8 cellular contexts compared by ENCODE assay signal in genomic region chr16:2428787-2429036, GRCh38. TPM values are rescaled to one million over a fixed set of nuclear protein-coding genes. Genes with fewer than 3 reads are reported as not detected.
DNase-seq lines count a peak whose midpoint lies in the region; ATAC-seq and TF ChIP-seq lines count a peak whose summit lies in the region.

No MANE protein-coding gene starts in this region.

- H3K9ac ChIP-seq in BLaER1 (peak overlapping the region; percentile 83), HUES6 (ENCODE audit: low read length) (peak overlapping the region; percentile 94), colonic mucosa (ENCODE audit: low read depth in 2 of 2, low read length in 2 of 2) (peak overlapping the region; percentile 76 to 85)

- H3K27me3 ChIP-seq in BLaER1 (no peaks in the 10 kb centered on the region), HUES6 (ENCODE audit: control insufficient read depth, insufficient read depth, low read length) (peaks cover 13% of the 10 kb centered on the region; the same call in 1 of the 2 replicates), colonic mucosa (no peaks in the 10 kb centered on the region)

- ATAC-seq in naive B cell (ENCODE audit: low read depth in 2 of 2) (peak; percentile 10 to 15), GM18511 (IDR thresholded peaks at IDR 0.05; ENCODE audit: unreplicated experiment) (no peak)

- H3K4me1 ChIP-seq in BLaER1 = peaks cover 46% of the 10 kb centered on the region
- H3K4me1 ChIP-seq in HUES6 (ENCODE audit: control insufficient read depth, insufficient read depth, low read length) = peaks cover 21% of the 10 kb centered on the region
- H3K4me1 ChIP-seq in colonic mucosa = peaks cover 7% of the 10 kb centered on the region

- H4K20me1 ChIP-seq in BLaER1 = peaks cover 38% of the 10 kb centered on the region

- H3K9me3 ChIP-seq in BLaER1 (no peaks in the 10 kb centered on the region), HUES6 (ENCODE audit: control insufficient read depth, insufficient read depth, low read depth, low read length) (no peaks in the 10 kb centered on the region), colonic mucosa (no peaks in the 10 kb centered on the region)

- no peak for TF ChIP-seq CTCF in colonic mucosa (IDR thresholded peaks at IDR 0.05)

- intact Hi-C loops in colonic mucosa (cut with DNase I) = loop anchor here (5.0 kb wide), 1 partner anchor 86 kb away; the partner anchor contains the start of gene ABCA3

- H3K4me2 ChIP-seq in BLaER1 = peak overlapping the region; percentile 97

- no peaks in the 10 kb centered on the region for H3K9me3 Mint-ChIP-seq in naive B cell

- peak overlapping the region; percentile 84 to 94 (median 90) for H3K4me3 Mint-ChIP-seq in naive B cell

- H3K36me3 ChIP-seq in BLaER1 (peaks cover 29% of the 10 kb centered on the region), HUES6 (ENCODE audit: control insufficient read depth, insufficient read depth, low read length) (peaks cover 36% of the 10 kb centered on the region), colonic mucosa (no peaks in the 10 kb centered on the region)

- no peak overlapping the region for H3K27ac Mint-ChIP-seq in naive B cell

- no peaks in the 10 kb centered on the region for H3K27me3 Mint-ChIP-seq in naive B cell

- peak overlapping the region; percentile 86 for H3K4me3 ChIP-seq in BLaER1
- H3K4me3 ChIP-seq in HUES6 (ENCODE audit: low read depth, low read length) = peak overlapping the region; percentile 91
- peak overlapping the region; percentile 81 for H3K4me3 ChIP-seq in colonic mucosa

- no peaks in the 10 kb centered on the region for H3K36me3 Mint-ChIP-seq in naive B cell

- DNase-seq in colonic mucosa (no peak), naive B cell (no peak), NCI-H82 treated with DMSO at 0.1 percent for 48 hours (lab: John Stamatoyannopoulos, UW; ENCODE audit: unreplicated experiment) (no peak), kidney glomerular epithelial cell (lab: John Stamatoyannopoulos, UW) (no peak), NCI-H526 (lab: John Stamatoyannopoulos, UW) (no peak)

- H3K27ac ChIP-seq in BLaER1 = peak overlapping the region; percentile 84
- H3K27ac ChIP-seq in HUES6 (ENCODE audit: low read depth, low read length) = peak overlapping the region; percentile 85
- peak overlapping the region; percentile 49 for H3K27ac ChIP-seq in colonic mucosa

- H3K4me1 Mint-ChIP-seq in naive B cell = peaks cover 15 to 21% (median 19%) of the 10 kb centered on the region in 3 donors

RNA-seq across cellular contexts. Expression of gene CCNF, which starts 0.5 kb away (rescaled TPM):
- 10 to 100 TPM in 1 of 2 donors, 1 to 10 TPM in 1; 8.6 to 38.2 TPM for total RNA-seq in colonic mucosa
- 1 to 10 TPM in 5 of 6 donors, not detected in 1; 1.8 to 5.0 (median 2.8) TPM for polyA plus RNA-seq in naive B cell (ENCODE audit: low read depth in 6 of 6)

RNA-seq across cellular contexts. Expression of gene TEDC2, which starts 31.2 kb away (rescaled TPM):
- total RNA-seq in colonic mucosa = 10 to 100 TPM in 1 of 2 donors, 1 to 10 TPM in 1; 2.4 to 24.0 TPM
- 1 to 10 TPM in 1 of 6 donors, under 1 TPM in 3, not detected in 2; 0.16 to 1.7 (median 0.58) TPM for polyA plus RNA-seq in naive B cell (ENCODE audit: low read depth in 6 of 6)

RNA-seq across cellular contexts. Expression of gene NTN3, which starts 42.4 kb away (rescaled TPM):
- total RNA-seq in colonic mucosa = not detected
- not detected for polyA plus RNA-seq in naive B cell (ENCODE audit: low read depth in 6 of 6)

RNA-seq across cellular contexts. Expression of gene TBC1D24, which starts 46.2 kb away (rescaled TPM):
- 10 to 100 TPM in 1 of 2 donors, 1 to 10 TPM in 1; 8.4 to 15.8 TPM for total RNA-seq in colonic mucosa
- polyA plus RNA-seq in naive B cell (ENCODE audit: low read depth in 6 of 6) = 1 to 10 TPM in 4 of 6 donors, under 1 TPM in 2; 0.22 to 3.3 (median 2.5) TPM
